In genomic region chr13:40476175-40476958, GRCh38 we compare ENCODE assay signal across 1 cellular context.
TF ChIP-seq lines count a peak whose summit lies in the region.

No MANE protein-coding gene starts in this region.

TF ChIP-seq in liver, 16 proteins besides CTCF, POLR2A, EP300 and RAD21 (continued from another document):
- TF ChIP-seq ZBTB33 (IDR thresholded peaks at IDR 0.05) (peak; percentile 64), EGR1 (IDR thresholded peaks at IDR 0.05; ENCODE audit: low read depth in 2 of 2) (peak in 1 of 2 donors; percentile 82), FOXA1 (IDR thresholded peaks at IDR 0.05) (peak; percentile 83), SP1 (IDR thresholded peaks at IDR 0.05) (peak; percentile 97), RXRA (IDR thresholded peaks at IDR 0.05) (peak; percentile 94 to 97)
